Comparison of ENCODE assay signal across 1 cellular context in the genomic region with DNA sequence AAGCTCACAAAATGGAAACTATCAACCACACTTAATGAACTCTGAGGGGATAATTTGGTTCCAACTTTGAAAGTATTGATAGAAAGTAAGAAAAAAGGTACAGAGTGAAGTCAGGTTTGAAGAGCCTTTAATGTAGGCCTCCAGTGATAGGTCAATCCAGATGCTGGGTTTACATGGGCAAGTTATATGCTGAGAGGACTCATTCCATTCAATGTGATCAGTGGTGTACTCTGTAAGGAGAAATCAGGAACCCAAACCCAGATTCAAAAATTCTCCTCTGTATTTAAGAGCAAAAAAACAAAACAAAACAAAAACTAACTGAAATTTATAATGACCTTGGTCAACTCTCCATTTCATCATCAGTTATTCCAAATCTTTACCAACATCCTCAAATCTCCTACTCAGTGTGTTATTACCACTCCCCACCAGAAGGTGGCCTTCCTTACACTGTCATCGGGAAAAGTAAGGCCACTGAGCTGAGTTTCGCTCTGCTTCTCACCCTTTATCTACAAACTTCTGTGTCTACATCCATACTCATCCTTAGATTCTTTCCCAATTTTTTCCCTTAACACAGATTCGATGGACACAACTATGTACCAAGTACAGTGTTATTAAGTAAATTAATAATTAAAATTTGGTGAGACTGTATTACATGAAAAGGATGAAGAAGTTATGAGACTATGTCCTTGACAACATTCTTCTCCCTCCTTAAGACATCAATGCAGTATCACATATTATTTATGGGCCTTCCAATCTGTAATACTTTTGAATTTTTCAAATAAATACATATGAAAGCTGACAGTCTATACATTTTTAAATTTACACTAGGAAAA.
TF ChIP-seq lines count a peak whose summit lies in the region.

No MANE protein-coding gene starts in this region.

TF ChIP-seq in SK-N-SH treated with all-trans-retinoic acid at 6 μM for 48 hours, 23 proteins besides CTCF, POLR2A, EP300 and RAD21 (continued from another document):
- TF ChIP-seq, protein P1, sequence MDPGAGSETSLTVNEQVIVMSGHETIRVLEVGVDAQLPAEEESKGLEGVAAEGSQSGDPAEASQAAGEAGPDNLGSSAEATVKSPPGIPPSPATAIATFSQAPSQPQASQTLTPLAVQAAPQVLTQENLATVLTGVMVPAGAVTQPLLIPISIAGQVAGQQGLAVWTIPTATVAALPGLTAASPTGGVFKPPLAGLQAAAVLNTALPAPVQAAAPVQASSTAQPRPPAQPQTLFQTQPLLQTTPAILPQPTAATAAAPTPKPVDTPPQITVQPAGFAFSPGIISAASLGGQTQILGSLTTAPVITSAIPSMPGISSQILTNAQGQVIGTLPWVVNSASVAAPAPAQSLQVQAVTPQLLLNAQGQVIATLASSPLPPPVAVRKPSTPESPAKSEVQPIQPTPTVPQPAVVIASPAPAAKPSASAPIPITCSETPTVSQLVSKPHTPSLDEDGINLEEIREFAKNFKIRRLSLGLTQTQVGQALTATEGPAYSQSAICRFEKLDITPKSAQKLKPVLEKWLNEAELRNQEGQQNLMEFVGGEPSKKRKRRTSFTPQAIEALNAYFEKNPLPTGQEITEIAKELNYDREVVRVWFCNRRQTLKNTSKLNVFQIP (CRISPR knock-in tag; IDR thresholded peaks at IDR 0.05; ENCODE audit: borderline replicate concordance, low read depth): no peak
- TF ChIP-seq, protein P2, sequence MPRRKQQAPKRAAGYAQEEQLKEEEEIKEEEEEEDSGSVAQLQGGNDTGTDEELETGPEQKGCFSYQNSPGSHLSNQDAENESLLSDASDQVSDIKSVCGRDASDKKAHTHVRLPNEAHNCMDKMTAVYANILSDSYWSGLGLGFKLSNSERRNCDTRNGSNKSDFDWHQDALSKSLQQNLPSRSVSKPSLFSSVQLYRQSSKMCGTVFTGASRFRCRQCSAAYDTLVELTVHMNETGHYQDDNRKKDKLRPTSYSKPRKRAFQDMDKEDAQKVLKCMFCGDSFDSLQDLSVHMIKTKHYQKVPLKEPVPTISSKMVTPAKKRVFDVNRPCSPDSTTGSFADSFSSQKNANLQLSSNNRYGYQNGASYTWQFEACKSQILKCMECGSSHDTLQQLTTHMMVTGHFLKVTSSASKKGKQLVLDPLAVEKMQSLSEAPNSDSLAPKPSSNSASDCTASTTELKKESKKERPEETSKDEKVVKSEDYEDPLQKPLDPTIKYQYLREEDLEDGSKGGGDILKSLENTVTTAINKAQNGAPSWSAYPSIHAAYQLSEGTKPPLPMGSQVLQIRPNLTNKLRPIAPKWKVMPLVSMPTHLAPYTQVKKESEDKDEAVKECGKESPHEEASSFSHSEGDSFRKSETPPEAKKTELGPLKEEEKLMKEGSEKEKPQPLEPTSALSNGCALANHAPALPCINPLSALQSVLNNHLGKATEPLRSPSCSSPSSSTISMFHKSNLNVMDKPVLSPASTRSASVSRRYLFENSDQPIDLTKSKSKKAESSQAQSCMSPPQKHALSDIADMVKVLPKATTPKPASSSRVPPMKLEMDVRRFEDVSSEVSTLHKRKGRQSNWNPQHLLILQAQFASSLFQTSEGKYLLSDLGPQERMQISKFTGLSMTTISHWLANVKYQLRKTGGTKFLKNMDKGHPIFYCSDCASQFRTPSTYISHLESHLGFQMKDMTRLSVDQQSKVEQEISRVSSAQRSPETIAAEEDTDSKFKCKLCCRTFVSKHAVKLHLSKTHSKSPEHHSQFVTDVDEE (CRISPR knock-in tag; IDR thresholded peaks at IDR 0.05): no peak
- TF ChIP-seq RARB (CRISPR knock-in tag; IDR thresholded peaks at IDR 0.05) (no peak), ZFP30 (CRISPR knock-in tag; IDR thresholded peaks at IDR 0.05) (no peak), OSR1 (CRISPR knock-in tag; IDR thresholded peaks at IDR 0.05) (no peak)
- TF ChIP-seq, protein P3, sequence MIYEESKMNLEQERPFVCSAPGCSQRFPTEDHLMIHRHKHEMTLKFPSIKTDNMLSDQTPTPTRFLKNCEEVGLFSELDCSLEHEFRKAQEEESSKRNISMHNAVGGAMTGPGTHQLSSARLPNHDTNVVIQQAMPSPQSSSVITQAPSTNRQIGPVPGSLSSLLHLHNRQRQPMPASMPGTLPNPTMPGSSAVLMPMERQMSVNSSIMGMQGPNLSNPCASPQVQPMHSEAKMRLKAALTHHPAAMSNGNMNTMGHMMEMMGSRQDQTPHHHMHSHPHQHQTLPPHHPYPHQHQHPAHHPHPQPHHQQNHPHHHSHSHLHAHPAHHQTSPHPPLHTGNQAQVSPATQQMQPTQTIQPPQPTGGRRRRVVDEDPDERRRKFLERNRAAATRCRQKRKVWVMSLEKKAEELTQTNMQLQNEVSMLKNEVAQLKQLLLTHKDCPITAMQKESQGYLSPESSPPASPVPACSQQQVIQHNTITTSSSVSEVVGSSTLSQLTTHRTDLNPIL (CRISPR knock-in tag; IDR thresholded peaks at IDR 0.05; ENCODE audit: low read depth): no peak
